Comparison of ENCODE assay signal across 13 cellular contexts in genomic region chr17:45794840-45795239, GRCh38. TPM values are rescaled to one million over a fixed set of nuclear protein-coding genes. Genes with fewer than 3 reads are reported as not detected.
DNase-seq lines count a peak whose midpoint lies in the region; ATAC-seq and TF ChIP-seq lines count a peak whose summit lies in the region.
"Had no signal": no experiment of that assay in that cellular context is flagged by ENCODE, and none has a peak within 500 bp of the region (broad histone marks: within the 10 kb centered on the region; RNA-seq: fewer than 3 reads in every experiment).

No MANE protein-coding gene starts in this region.

- H3K27me3 ChIP-seq in mammary epithelial cell (ENCODE audit: insufficient read depth, low read length): peaks cover 4% of the 10 kb centered on the region
- H3K27me3 ChIP-seq in neural progenitor cell: peaks cover 26% of the 10 kb centered on the region

- TF ChIP-seq CTCF in mammary epithelial cell (conservative IDR thresholded peaks at IDR 0.05 in 1 of 2, IDR thresholded peaks at IDR 0.05 in 1 of 2; ENCODE audit: extremely low read depth in 1 of 2, insufficient read depth in 1 of 2, low read depth in 1 of 2, low read length in 2 of 2): peak; percentile 3 to 41
- TF ChIP-seq CTCF in neural progenitor cell (IDR thresholded peaks at IDR 0.05): peak; percentile 33

- no peak overlapping the region for H3K27ac ChIP-seq in mammary epithelial cell (ENCODE audit: insufficient read depth, low read depth, low read length)
- H3K27ac ChIP-seq in neural progenitor cell: no peak overlapping the region
- H3K27ac ChIP-seq: heart left ventricle had no signal

- no peak overlapping the region for H3K4me2 ChIP-seq in mammary epithelial cell (ENCODE audit: insufficient read depth, low read depth, low read length)
- no peak overlapping the region for H3K4me2 ChIP-seq in neural progenitor cell

- no peak overlapping the region for H3K9ac ChIP-seq in mammary epithelial cell (ENCODE audit: insufficient read depth, low read length)
- no peak overlapping the region for H3K9ac ChIP-seq in neural progenitor cell

- H3K27me3 Mint-ChIP-seq in neural progenitor cell (ENCODE audit: insufficient read depth, low read depth): peaks cover 12% of the 10 kb centered on the region

- no TSS peak for BruUV-seq in mammary epithelial cell (replicated peaks; lab: Mats Ljungman, UMichigan)

- CTCF ChIA-PET in mammary epithelial cell (lab: Charles Lee; ENCODE audit: low non-redundant PET): interaction anchor here (0.6 kb wide), 1 partner anchor 83 kb away, joined by 3 read pairs; no protein-coding TSS in a partner anchor

- H3K4me1 ChIP-seq in mammary epithelial cell (ENCODE audit: insufficient read depth, low read length) (no peaks in the 10 kb centered on the region), neural progenitor cell (peaks cover 12% of the 10 kb centered on the region)
- H3K4me1 ChIP-seq: heart left ventricle had no signal

- H3K9me3 Mint-ChIP-seq in neural progenitor cell: no peaks in the 10 kb centered on the region
- H3K9me3 Mint-ChIP-seq: activated CD4-positive, alpha-beta T cell treated with anti-CD3 and anti-CD28 coated beads, Interleukin-2, amount 10 ng/mL, durations not matched to agents 7 days and 5 days; activated T-cell treated with anti-CD3 and anti-CD28 coated beads, Interleukin-2, amount 50 U/mL, for 72 hours; nephron; T-cell had no signal

- intact Hi-C loops in mammary epithelial cell (cut with micrococcal nuclease): no loop called here

- dilution Hi-C loops in mammary epithelial cell (cut with HindIII; ENCODE audit: low sequenced_read_pairs): no loop called here

- H3K9me3 ChIP-seq in mammary epithelial cell (replicated peaks; ENCODE audit: insufficient read depth, low read length) (no peaks in the 10 kb centered on the region), neural progenitor cell (ENCODE audit: low read depth) (no peaks in the 10 kb centered on the region)
- H3K9me3 ChIP-seq: heart left ventricle had no signal

- H3K36me3 ChIP-seq in mammary epithelial cell (ENCODE audit: insufficient read depth, low read length): no peaks in the 10 kb centered on the region
- H3K36me3 ChIP-seq in neural progenitor cell: no peaks in the 10 kb centered on the region
- H3K36me3 ChIP-seq: heart left ventricle had no signal

- DNase-seq in EH (ENCODE audit: low read depth): peak; percentile 14
- DNase-seq in HT1080 (ENCODE audit: low read depth): peak; percentile 14
- DNase-seq in mammary epithelial cell: no peak
- peak; percentile 56 for DNase-seq in neural progenitor cell (ENCODE audit: low spot score)
- DNase-seq in amygdala (lab: John Stamatoyannopoulos, UW): no peak
- DNase-seq: activated CD4-positive, alpha-beta T cell treated with anti-CD3 and anti-CD28 coated beads, Interleukin-2, amount 10 ng/mL, durations not matched to agents 7 days and 5 days; activated T-cell treated with anti-CD3 and anti-CD28 coated beads, Interleukin-2, amount 50 U/mL, for 72 hours; heart left ventricle; T-cell had no signal

- H4K20me1 ChIP-seq in mammary epithelial cell (ENCODE audit: insufficient read depth, low read length): no peaks in the 10 kb centered on the region
- no peaks in the 10 kb centered on the region for H4K20me1 ChIP-seq in neural progenitor cell (ENCODE audit: low read depth)

- in situ Hi-C loops in mammary epithelial cell (cut with MboI; ENCODE audit: low sequenced_read_pairs in 2 of 2): no loop called here

- no peaks in the 10 kb centered on the region for H3K36me3 Mint-ChIP-seq in neural progenitor cell
- H3K36me3 Mint-ChIP-seq: T-cell had no signal

- H2AFZ ChIP-seq in mammary epithelial cell (ENCODE audit: low read depth, low read length): no peak overlapping the region
- H2AFZ ChIP-seq in neural progenitor cell (replicated peaks): no peak overlapping the region

- H3K4me1 Mint-ChIP-seq in neural progenitor cell: peaks cover 14% of the 10 kb centered on the region
- H3K4me1 Mint-ChIP-seq: activated CD4-positive, alpha-beta T cell treated with anti-CD3 and anti-CD28 coated beads, Interleukin-2, amount 10 ng/mL, durations not matched to agents 7 days and 5 days had no signal

- no peak overlapping the region for H3K4me3 ChIP-seq in mammary epithelial cell (replicated peaks in 1 of 3; ENCODE audit: insufficient read depth in 1 of 3, low read depth in 2 of 3, low read length in 3 of 3)
- no peak overlapping the region for H3K4me3 ChIP-seq in neural progenitor cell
- H3K4me3 ChIP-seq: heart left ventricle had no signal

- H3K27ac Mint-ChIP-seq in neural progenitor cell: no peak overlapping the region
- H3K27ac Mint-ChIP-seq: activated CD4-positive, alpha-beta T cell treated with anti-CD3 and anti-CD28 coated beads, Interleukin-2, amount 10 ng/mL, durations not matched to agents 7 days and 5 days; activated T-cell treated with anti-CD3 and anti-CD28 coated beads, Interleukin-2, amount 50 U/mL, for 72 hours; nephron; T-cell had no signal

- no peak for ATAC-seq in HG02870 (IDR thresholded peaks at IDR 0.05; ENCODE audit: unreplicated experiment)
- ATAC-seq in GM19035 (IDR thresholded peaks at IDR 0.05; ENCODE audit: unreplicated experiment): no peak
- ATAC-seq: activated T-cell treated with anti-CD3 and anti-CD28 coated beads, Interleukin-2, amount 50 U/mL, for 72 hours; heart left ventricle; T-cell had no signal

- WGBS in mammary epithelial cell (ENCODE audit: low coverage, missing lambda C conversion rate): 81% methylated on average over 6 of the region's 6 CpGs

- no peaks in the 10 kb centered on the region for H3F3A ChIP-seq in neural progenitor cell (ENCODE audit: low read depth)

- no peak overlapping the region for H3K4me3 Mint-ChIP-seq in neural progenitor cell
- H3K4me3 Mint-ChIP-seq: activated CD4-positive, alpha-beta T cell treated with anti-CD3 and anti-CD28 coated beads, Interleukin-2, amount 10 ng/mL, durations not matched to agents 7 days and 5 days; activated T-cell treated with anti-CD3 and anti-CD28 coated beads, Interleukin-2, amount 50 U/mL, for 72 hours; nephron; T-cell had no signal

- H3K79me2 ChIP-seq in mammary epithelial cell (ENCODE audit: insufficient read depth, low read length) (no peaks in the 10 kb centered on the region), neural progenitor cell (ENCODE audit: low read depth) (no peaks in the 10 kb centered on the region)

RNA-seq across cellular contexts. Expression of gene CRHR1, which starts 10.7 kb away (rescaled TPM):
- not detected in 2 replicates for total RNA-seq in HT1080 (2014; rRNA removed; shearing (Covaris generic))
- not detected in 2 replicates for polyA plus RNA-seq in HT1080 (2015; cell fraction: cytosol; rRNA removed)
- polyA plus RNA-seq in HT1080 (2015; cell fraction: nucleus; rRNA removed): not detected in 2 replicates
- total RNA-seq in mammary epithelial cell (not detected), neural progenitor cell (ENCODE audit: low replicate concordance) (2.9 and 3.4 TPM in 2 replicates)
- not detected for polyA plus RNA-seq in mammary epithelial cell
- not detected for polyA minus RNA-seq in mammary epithelial cell
- total RNA-seq: activated CD4-positive, alpha-beta T cell treated with anti-CD3 and anti-CD28 coated beads, Interleukin-2, amount 10 ng/mL, durations not matched to agents 7 days and 5 days; activated T-cell treated with anti-CD3 and anti-CD28 coated beads, Interleukin-2, amount 50 U/mL, for 72 hours; liver; T-cell had no signal
- polyA plus RNA-seq: heart left ventricle, liver had no signal

RNA-seq across cellular contexts. Expression of gene SPPL2C, which starts 49.8 kb away (rescaled TPM):
- not detected in 2 replicates for total RNA-seq in HT1080 (2014; rRNA removed; shearing (Covaris generic))
- not detected in 2 replicates for polyA plus RNA-seq in HT1080 (2015; cell fraction: cytosol; rRNA removed)
- polyA plus RNA-seq in HT1080 (2015; cell fraction: nucleus; rRNA removed): not detected in 2 replicates
- total RNA-seq in mammary epithelial cell (not detected), neural progenitor cell (ENCODE audit: low replicate concordance) (not detected in 2 replicates)
- polyA plus RNA-seq in mammary epithelial cell: not detected
- polyA minus RNA-seq in mammary epithelial cell: not detected
- total RNA-seq: activated CD4-positive, alpha-beta T cell treated with anti-CD3 and anti-CD28 coated beads, Interleukin-2, amount 10 ng/mL, durations not matched to agents 7 days and 5 days; activated T-cell treated with anti-CD3 and anti-CD28 coated beads, Interleukin-2, amount 50 U/mL, for 72 hours; heart left ventricle; liver; T-cell had no signal
- polyA plus RNA-seq: heart left ventricle, liver had no signal

Comparison
In these comparisons a context has a peak if more than half of its experiments do, and no peak if none do; other contexts are left out.
1. DNase-seq: peak in EH (single experiment), HT1080 (single experiment) and neural progenitor cell (single experiment); none in mammary epithelial cell (single experiment) and amygdala (0 of 56).